ENCODE assay signal across 9 cellular contexts in the genomic region with DNA sequence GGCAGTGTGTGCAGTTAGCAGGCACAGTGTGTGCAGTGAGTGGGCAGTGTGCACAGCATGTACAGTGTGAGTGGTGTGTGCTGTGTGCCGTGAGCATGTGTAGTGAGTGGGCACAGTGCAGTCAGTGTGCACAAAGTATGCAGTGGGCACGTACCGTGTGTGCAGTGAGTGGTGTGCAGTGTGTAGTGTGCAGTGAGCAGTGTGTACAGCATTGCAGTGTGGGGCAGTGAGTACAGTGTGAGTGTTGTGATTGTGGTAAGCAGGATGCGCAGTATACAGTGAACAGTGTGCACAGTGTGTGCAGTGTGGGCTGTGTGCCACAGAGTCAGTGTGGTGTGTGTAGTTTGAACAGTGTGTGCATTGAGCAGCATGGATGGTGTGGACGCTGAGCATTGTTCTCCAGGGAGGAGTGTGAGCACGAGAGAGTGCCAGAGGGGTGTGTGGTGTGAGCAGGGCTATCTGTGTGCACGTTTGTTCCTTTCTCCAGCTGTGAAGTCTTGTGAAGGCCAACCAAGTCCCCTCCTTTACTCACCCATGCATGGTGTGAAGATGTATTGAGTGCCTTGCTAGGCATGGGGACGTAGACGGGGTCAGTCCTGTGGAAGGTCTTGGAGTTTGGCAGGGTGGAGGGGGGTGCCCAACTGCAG. TPM values are rescaled to one million over a fixed set of nuclear protein-coding genes. Genes with fewer than 3 reads are reported as not detected.
DNase-seq lines count a peak whose midpoint lies in the region; ATAC-seq and TF ChIP-seq lines count a peak whose summit lies in the region.
"Had no signal": no experiment of that assay in that cellular context is flagged by ENCODE, and none has a peak within 500 bp of the region (broad histone marks: within the 10 kb centered on the region; RNA-seq: fewer than 3 reads in every experiment).

No MANE protein-coding gene starts in this region.

- TF ChIP-seq EP300 in neural cell (conservative IDR thresholded peaks at IDR 0.05; ENCODE audit: poor library complexity, severe bottlenecking) = no peak

- TF ChIP-seq RAD21 in neural cell (conservative IDR thresholded peaks at IDR 0.05) = no peak

- H3K79me2 ChIP-seq in neural cell (replicated peaks; ENCODE audit: insufficient read depth, low read length) = no peaks in the 10 kb centered on the region

- TF ChIP-seq CTCF in AG10803 (conservative IDR thresholded peaks at IDR 0.05; ENCODE audit: low read length) (no peak), endothelial cell (IDR thresholded peaks at IDR 0.05; ENCODE audit: unreplicated experiment) (no peak), neural cell (IDR thresholded peaks at IDR 0.05; ENCODE audit: poor library complexity, severe bottlenecking) (no peak), GM20000 (IDR thresholded peaks at IDR 0.05; ENCODE audit: extremely low read depth, missing control alignments) (no peak)

- H3K9ac ChIP-seq in HUES6 (ENCODE audit: low read length) (no peak overlapping the region), neural cell (ENCODE audit: low read length) (no peak overlapping the region)

- H3K27me3 Mint-ChIP-seq in endothelial cell (ENCODE audit: unreplicated experiment) = peaks cover 34% of the 10 kb centered on the region

- peaks cover 42% of the 10 kb centered on the region for H3K36me3 Mint-ChIP-seq in endothelial cell (ENCODE audit: low read depth, unreplicated experiment)

- no peak for ATAC-seq in HG03039 (IDR thresholded peaks at IDR 0.05; ENCODE audit: unreplicated experiment)

- peaks cover 60% of the 10 kb centered on the region for H3K4me1 Mint-ChIP-seq in endothelial cell (ENCODE audit: unreplicated experiment)

- H3K27ac Mint-ChIP-seq in endothelial cell (ENCODE audit: unreplicated experiment) = peak overlapping the region; percentile 84

- H2AFZ ChIP-seq in neural cell (ENCODE audit: low read depth, low read length) = no peak overlapping the region

- H3F3A ChIP-seq in neural cell (ENCODE audit: insufficient read depth, low read length, poor library complexity, severe bottlenecking) = no peaks in the 10 kb centered on the region

- 0 out of 2 replicates have a peak overlapping the region, but pooled peaks have one; percentile 8 for H3K4me3 ChIP-seq in AG10803 (ENCODE audit: low read length)
- H3K4me3 ChIP-seq in HUES6 (ENCODE audit: low read depth, low read length) = peak overlapping the region; percentile 68
- peak overlapping the region; percentile 73 for H3K4me3 ChIP-seq in neural cell (ENCODE audit: low read length)

- H3K9me2 ChIP-seq in neural cell (ENCODE audit: insufficient read depth, low read length) = no peaks in the 10 kb centered on the region

- H3K27ac ChIP-seq in HUES6 (ENCODE audit: low read depth, low read length) (no peak overlapping the region), neural cell (ENCODE audit: low read length) (no peak overlapping the region)

- peaks cover 4% of the 10 kb centered on the region; the same call in 1 of the 2 replicates for H3K36me3 ChIP-seq in HUES6 (ENCODE audit: control insufficient read depth, insufficient read depth, low read length)
- H3K36me3 ChIP-seq in neural cell (ENCODE audit: insufficient read depth, low read length) = no peaks in the 10 kb centered on the region

- H3K9me3 Mint-ChIP-seq in endothelial cell (ENCODE audit: unreplicated experiment) = no peaks in the 10 kb centered on the region

- H3K4me3 Mint-ChIP-seq in endothelial cell (ENCODE audit: unreplicated experiment) = peak overlapping the region; percentile 99

- H3K9me3 ChIP-seq in HUES6 (ENCODE audit: control insufficient read depth, insufficient read depth, low read depth, low read length) (no peaks in the 10 kb centered on the region), neural cell (ENCODE audit: low read length) (no peaks in the 10 kb centered on the region)

- H4K20me1 ChIP-seq in neural cell (ENCODE audit: insufficient read depth) = no peaks in the 10 kb centered on the region

- H3K27me3 ChIP-seq in HUES6 (ENCODE audit: control insufficient read depth, insufficient read depth, low read length) (peaks cover 51% of the 10 kb centered on the region), neural cell (ENCODE audit: insufficient read depth, low read depth, low read length) (no peaks in the 10 kb centered on the region)

- DNase-seq in AG10803 (ENCODE audit: low read depth) (no peak), endothelial cell (ENCODE audit: low spot score) (no peak), NCI-H1694 (lab: John Stamatoyannopoulos, UW) (no peak), ureter (ENCODE audit: low spot score) (no peak), GM20000 (ENCODE audit: low spot score) (no peak)
- DNase-seq: SW 1271 had no signal

- no peak overlapping the region for H3K4me2 ChIP-seq in neural cell (ENCODE audit: low read length)

- H3K4me1 ChIP-seq in HUES6 (ENCODE audit: control insufficient read depth, insufficient read depth, low read length) = peaks cover 11% of the 10 kb centered on the region

TF ChIP-seq in neural cell, 6 proteins besides CTCF, POLR2A, EP300 and RAD21:
- no peak for TF ChIP-seq MXI1 (conservative IDR thresholded peaks at IDR 0.05; ENCODE audit: poor library complexity, severe bottlenecking)
- TF ChIP-seq REST (IDR thresholded peaks at IDR 0.05; ENCODE audit: borderline replicate concordance) = no peak
- TF ChIP-seq SMC3 (conservative IDR thresholded peaks at IDR 0.05; ENCODE audit: poor library complexity) = no peak
- no peak for TF ChIP-seq EZH2 (IDR thresholded peaks at IDR 0.05; ENCODE audit: borderline replicate concordance, insufficient read depth, low read length, poor library complexity, severe bottlenecking)
- TF ChIP-seq POLR2AphosphoS5 (IDR thresholded peaks at IDR 0.05) = no peak
- no peak for TF ChIP-seq TAF1 (IDR thresholded peaks at IDR 0.05; ENCODE audit: low read depth)

RNA-seq across cellular contexts. Expression of gene SHANK3, which starts 3.1 kb away (rescaled TPM):
- total RNA-seq in endothelial cell (ENCODE audit: unreplicated experiment) (223 TPM), ureter (37.1 TPM)
- 5.5 and 6.3 TPM in 2 replicates for polyA plus RNA-seq in neural cell
- polyA minus RNA-seq in neural cell = 9.6 and 9.7 TPM in 2 replicates

RNA-seq across cellular contexts. Expression of gene ARSA, which starts 47.7 kb away (rescaled TPM):
- total RNA-seq in endothelial cell (ENCODE audit: unreplicated experiment) (59.6 TPM), ureter (61.9 TPM)
- 32.5 and 41.4 TPM in 2 replicates for polyA plus RNA-seq in neural cell
- polyA minus RNA-seq in neural cell = 12.7 and 14.1 TPM in 2 replicates

Comparison
In these comparisons a context has a peak if more than half of its experiments do, and no peak if none do; other contexts are left out.
1. H3K4me3 ChIP-seq: peak in every context shown above with its lines; median percentile 73 in neural cell; 68 in HUES6; 8 in AG10803.